In the genomic region with DNA sequence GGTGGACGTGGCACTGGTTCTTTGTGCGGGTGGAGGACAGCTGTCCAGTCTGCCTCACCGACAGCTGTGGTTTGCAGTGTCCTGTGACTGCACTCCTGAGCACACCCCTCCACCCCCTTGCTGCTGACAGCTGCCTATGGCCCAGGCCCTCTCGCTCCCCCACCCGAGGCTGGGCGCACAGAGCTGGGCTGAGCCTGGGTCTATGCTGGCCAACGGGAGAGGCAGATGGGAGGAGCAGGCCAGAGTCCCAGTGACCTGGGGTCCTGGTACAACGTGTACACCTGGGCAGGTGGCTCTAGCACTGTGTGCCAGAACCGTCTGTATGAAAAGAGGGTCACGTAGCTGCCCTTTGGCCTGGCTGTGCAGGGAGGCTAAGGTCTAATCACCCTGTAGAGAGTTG, we compare ENCODE assay signal across 20 cellular contexts. TPM values are rescaled to one million over a fixed set of nuclear protein-coding genes. Genes with fewer than 3 reads are reported as not detected.
DNase-seq lines count a peak whose midpoint lies in the region; ATAC-seq, FAIRE-seq and TF ChIP-seq lines count a peak whose summit lies in the region.
"Had no signal": no experiment of that assay in that cellular context is flagged by ENCODE, and none has a peak within 500 bp of the region (broad histone marks: within the 10 kb centered on the region; RNA-seq: fewer than 3 reads in every experiment).

No MANE protein-coding gene starts in this region.

- no peak overlapping the region for H2AFZ ChIP-seq in keratinocyte (ENCODE audit: control insufficient read depth, low read length)
- peak overlapping the region; percentile 85 for H2AFZ ChIP-seq in parathyroid adenoma

- TF ChIP-seq POLR2A in heart left ventricle (IDR thresholded peaks at IDR 0.05) = no peak

- H3K27ac ChIP-seq in cardiac muscle cell (peak overlapping the region; percentile 22), heart left ventricle (peak overlapping the region in 1 of 12 donors; percentile 66), keratinocyte (ENCODE audit: control insufficient read depth, insufficient read depth, low read length) (peak overlapping the region; percentile 56), parathyroid adenoma (peak overlapping the region; percentile 87)
- H3K27ac ChIP-seq in effector memory CD4-positive, alpha-beta T cell (ENCODE audit: insufficient read depth, low read length, poor library complexity, severe bottlenecking) = no peak overlapping the region
- H3K27ac ChIP-seq: spleen had no signal

- H3K4me3 ChIP-seq in cardiac muscle cell (no peak overlapping the region), heart left ventricle (no peak overlapping the region), keratinocyte (ENCODE audit: control insufficient read depth in 2 of 3, extremely low read depth in 1 of 3, insufficient read depth in 2 of 3, low read depth in 1 of 3, low read length in 3 of 3) (no peak overlapping the region), parathyroid adenoma (ENCODE audit: low read depth, low read length) (no peak overlapping the region)
- H3K4me3 ChIP-seq in effector memory CD4-positive, alpha-beta T cell (ENCODE audit: insufficient read depth, low read depth, low read length, poor library complexity, severe bottlenecking) = no peak overlapping the region
- H3K4me3 ChIP-seq: spleen had no signal

- peak overlapping the region; percentile 41 for H3K9ac ChIP-seq in keratinocyte (ENCODE audit: control insufficient read depth, extremely low read depth, insufficient read depth, low read length)
- H3K9ac ChIP-seq in parathyroid adenoma = no peak overlapping the region

- DNase-seq in cardiac muscle cell (ENCODE audit: low read depth in 1 of 2, low spot score in 1 of 2) (no peak), heart left ventricle (no peak), keratinocyte (ENCODE audit: low read depth, low spot score) (no peak), NCI-H345 (lab: John Stamatoyannopoulos, UW) (no peak), NCI-H1092 treated with DMSO at 0.1 percent for 48 hours (lab: John Stamatoyannopoulos, UW) (no peak), NCI-H146 treated with DMSO at 0.1 percent for 48 hours (lab: John Stamatoyannopoulos, UW; ENCODE audit: unreplicated experiment) (no peak)
- DNase-seq in effector memory CD4-positive, alpha-beta T cell = no peak
- DNase-seq: activated CD4-positive, alpha-beta T cell treated with anti-CD3 and anti-CD28 coated beads, Interleukin-2, amount 50 U/mL, for 4 hours; activated T-cell treated with anti-CD3 and anti-CD28 coated beads, Interleukin-2, amount 50 U/mL, for 4 hours; cortex of kidney; DND-41; left ventricle myocardium superior; NCI-H1048; NCI-H2171; spleen; stimulated activated naive CD8-positive, alpha-beta T cell treated with anti-CD3 and anti-CD28 coated beads, Interleukin-15, Interleukin-2, amounts not matched to agents 100 U/mL and 50 U/mL, for 24 hours; T-helper 9 cell had no signal

- peaks cover 14% of the 10 kb centered on the region for H3K9me1 ChIP-seq in keratinocyte (ENCODE audit: control insufficient read depth, extremely low read depth, insufficient read depth, low read length)

- ATAC-seq in heart left ventricle = no peak
- ATAC-seq: activated T-cell treated with anti-CD3 and anti-CD28 coated beads, Interleukin-2, amount 50 U/mL, for 4 hours; stimulated activated naive CD8-positive, alpha-beta T cell treated with anti-CD3 and anti-CD28 coated beads, Interleukin-15, Interleukin-2, amounts not matched to agents 100 U/mL and 50 U/mL, for 24 hours had no signal

- intact Hi-C loops in heart left ventricle (cut with DNase I) = no loop called here

- H3K4me2 ChIP-seq in keratinocyte (ENCODE audit: control insufficient read depth, extremely low read depth, insufficient read depth, low read depth, low read length) = peak overlapping the region; percentile 42
- H3K4me2 ChIP-seq in parathyroid adenoma (ENCODE audit: low read length) = no peak overlapping the region

- TF ChIP-seq CTCF in cardiac muscle cell (IDR thresholded peaks at IDR 0.05; ENCODE audit: low read depth, low read length) (no peak), heart left ventricle (IDR thresholded peaks at IDR 0.05) (no peak), keratinocyte (optimal IDR thresholded peaks at IDR 0.05 in 1 of 3, IDR thresholded peaks at IDR 0.05 in 1 of 3, conservative IDR thresholded peaks at IDR 0.05 in 1 of 3; ENCODE audit: extremely low read depth in 1 of 3, insufficient read depth in 2 of 3, low read length in 3 of 3) (no peak), parathyroid adenoma (IDR thresholded peaks at IDR 0.05) (no peak)

- 82 to 92% (median 87%) methylated on average over 7 to 10 of the region's 10 CpGs for WGBS in heart left ventricle, 4 donors

- no peaks in the 10 kb centered on the region for H3K9me3 ChIP-seq in cardiac muscle cell (ENCODE audit: low read depth)
- H3K9me3 ChIP-seq in heart left ventricle = no peaks in the 10 kb centered on the region
- H3K9me3 ChIP-seq in keratinocyte (ENCODE audit: control insufficient read depth, low read depth, low read length) = no peaks in the 10 kb centered on the region
- no peaks in the 10 kb centered on the region for H3K9me3 ChIP-seq in parathyroid adenoma (ENCODE audit: control insufficient read depth, low read length)
- H3K9me3 ChIP-seq in effector memory CD4-positive, alpha-beta T cell (ENCODE audit: control insufficient read depth, low read length) = no peaks in the 10 kb centered on the region
- H3K9me3 ChIP-seq: spleen had no signal

- H3K36me3 ChIP-seq in cardiac muscle cell (no peaks in the 10 kb centered on the region), heart left ventricle (no peaks in the 10 kb centered on the region), keratinocyte (ENCODE audit: control insufficient read depth in 2 of 2, extremely low read depth in 1 of 2, insufficient read depth in 2 of 2, low read length in 2 of 2) (peaks cover 20 to 60% of the 10 kb centered on the region in 2 experiments), parathyroid adenoma (ENCODE audit: control insufficient read depth, insufficient read depth, low read length) (no peaks in the 10 kb centered on the region)
- H3K36me3 ChIP-seq in effector memory CD4-positive, alpha-beta T cell (ENCODE audit: control insufficient read depth, insufficient read depth, low read length) = no peaks in the 10 kb centered on the region
- H3K36me3 ChIP-seq: spleen had no signal

- H3K79me2 ChIP-seq in keratinocyte (ENCODE audit: control insufficient read depth, insufficient read depth, low read length) (peaks cover 90% of the 10 kb centered on the region), parathyroid adenoma (no peaks in the 10 kb centered on the region)

- H3K27me3 ChIP-seq in cardiac muscle cell (no peaks in the 10 kb centered on the region), heart left ventricle (no peaks in the 10 kb centered on the region), keratinocyte (ENCODE audit: control insufficient read depth, extremely low read depth, insufficient read depth, low read length) (no peaks in the 10 kb centered on the region), parathyroid adenoma (ENCODE audit: control insufficient read depth, insufficient read depth, low read length) (no peaks in the 10 kb centered on the region)
- no peaks in the 10 kb centered on the region for H3K27me3 ChIP-seq in effector memory CD4-positive, alpha-beta T cell (replicated peaks; ENCODE audit: control insufficient read depth, insufficient read depth, low read length, poor library complexity, severe bottlenecking)
- H3K27me3 ChIP-seq: spleen had no signal

- H3K4me1 ChIP-seq in cardiac muscle cell (ENCODE audit: low read depth) = peaks cover 3% of the 10 kb centered on the region
- peaks cover 0 to 34% (median 25%) of the 10 kb centered on the region in 12 donors for H3K4me1 ChIP-seq in heart left ventricle
- H3K4me1 ChIP-seq in keratinocyte (ENCODE audit: control insufficient read depth, extremely low read depth, insufficient read depth, low read length) = peaks cover 42% of the 10 kb centered on the region
- H3K4me1 ChIP-seq in parathyroid adenoma = peaks cover 14% of the 10 kb centered on the region
- no peaks in the 10 kb centered on the region for H3K4me1 ChIP-seq in effector memory CD4-positive, alpha-beta T cell (ENCODE audit: control insufficient read depth, insufficient read depth, low read length, poor library complexity, severe bottlenecking)

- dilution Hi-C loops in keratinocyte (cut with MboI; ENCODE audit: extremely low pct_ligation_motif_present, low sequenced_read_pairs) = no loop called here

- peaks cover 32% of the 10 kb centered on the region for H4K20me1 ChIP-seq in keratinocyte (ENCODE audit: control insufficient read depth, extremely low read depth, insufficient read depth, low read length)

- no peak for FAIRE-seq in keratinocyte (lab: Jason Lieb, UNC)
- FAIRE-seq: A204.1, H54 had no signal

RNA-seq across cellular contexts. Expression of a gene that starts 30.5 kb away (rescaled TPM):
- total RNA-seq in cardiac muscle cell (16.2 and 24.9 TPM in 2 replicates), heart left ventricle (10 to 100 TPM in 8 of 9 donors, 1 to 10 TPM in 1; 8.9 to 30.2 (median 18.8) TPM)
- polyA plus RNA-seq in cardiac muscle cell (22.4 and 22.5 TPM in 2 replicates), heart left ventricle (10 to 100 TPM; 15.3 to 18.5 TPM), keratinocyte (48.9 to 74.4 TPM (median 56.7 TPM) in 3 replicates)
- 102 TPM for polyA plus RNA-seq in keratinocyte (2011; ENCODE audit: low read depth)
- 30.3 and 63.1 TPM in 2 replicates for polyA plus RNA-seq in keratinocyte (2011; cell fraction: cytosol; rRNA removed)
- polyA plus RNA-seq in keratinocyte (2011; cell fraction: nucleus; rRNA removed) = 87.9 and 109 TPM in 2 replicates
- polyA plus RNA-seq in keratinocyte (2012; ENCODE audit: low replicate concordance) = 66.3 and 124 TPM in 2 replicates
- 44.6 to 102 TPM (median 54.9 TPM) in 3 replicates for polyA minus RNA-seq in keratinocyte
- 94.8 TPM for polyA minus RNA-seq in keratinocyte (2011; cell fraction: cytosol; rRNA and poly(A)+ RNA removed)
- 66.4 and 99.6 TPM in 2 replicates for polyA minus RNA-seq in keratinocyte (2011; cell fraction: nucleus; rRNA and poly(A)+ RNA removed)
